Comparison of ENCODE assay signal across 25 cellular contexts in the genomic region with DNA sequence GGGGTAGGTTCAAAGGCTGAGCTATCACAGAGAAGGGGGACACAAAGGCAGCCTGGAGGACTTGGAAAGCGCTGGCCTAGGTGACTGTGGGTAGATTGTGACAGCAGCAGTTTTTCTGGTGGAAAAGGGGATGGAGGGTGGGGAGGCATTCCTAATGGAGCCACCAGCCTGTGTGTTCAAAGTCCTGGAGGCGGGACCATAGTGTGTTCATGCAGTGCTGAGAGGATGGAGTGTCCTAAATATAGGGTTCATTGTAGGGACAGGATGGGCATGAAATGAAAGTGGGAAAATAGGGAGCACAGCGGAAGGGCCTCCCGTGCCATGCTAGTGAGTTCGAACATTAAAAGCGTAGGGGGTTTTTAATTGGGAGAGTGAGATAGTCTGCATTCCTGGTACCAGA.
"Had no signal": no experiment of that assay in that cellular context is flagged by ENCODE, and none has a peak within 500 bp of the region (broad histone marks: within the 10 kb centered on the region; RNA-seq: fewer than 3 reads in every experiment).

No MANE protein-coding gene starts in this region.

- H3K36me3 Mint-ChIP-seq: activated naive CD8-positive, alpha-beta T cell treated with anti-CD3 and anti-CD28 coated beads for 36 hours; natural killer cell; stimulated activated effector memory CD8-positive, alpha-beta T cell treated with anti-CD3 and anti-CD28 coated beads, Interleukin-12 subunit alpha, Interleukin-12 subunit beta, amount 100 ng/mL, for 72 hours; T-cell had no signal

- H3K9me3 Mint-ChIP-seq: activated CD4-positive, alpha-beta T cell treated with anti-CD3 and anti-CD28 coated beads, Interleukin-2, amount 10 ng/mL, durations not matched to agents 24 days and 14 days; activated CD8-positive, alpha-beta T cell treated with anti-CD3 and anti-CD28 coated beads for 36 hours; activated naive CD8-positive, alpha-beta T cell treated with anti-CD3 and anti-CD28 coated beads for 36 hours; central memory CD8-positive, alpha-beta T cell; endodermal cell; natural killer cell; stimulated activated effector memory CD8-positive, alpha-beta T cell treated with anti-CD3 and anti-CD28 coated beads, Interleukin-12 subunit alpha, Interleukin-12 subunit beta, amount 100 ng/mL, for 72 hours; T-cell had no signal

- H3K9me3 ChIP-seq: body of pancreas, colonic mucosa, stomach, thoracic aorta had no signal

- H3K4me1 ChIP-seq: body of pancreas, colonic mucosa had no signal

- H3K27me3 Mint-ChIP-seq: activated naive CD8-positive, alpha-beta T cell treated with anti-CD3 and anti-CD28 coated beads for 36 hours had no signal

- H3K36me3 ChIP-seq: colonic mucosa, stomach, thoracic aorta had no signal

- H3K27me3 ChIP-seq: body of pancreas, colonic mucosa, stomach had no signal

- H3K27ac ChIP-seq: body of pancreas, colonic mucosa, thoracic aorta had no signal

- ATAC-seq: activated CD8-positive, alpha-beta T cell treated with anti-CD3 and anti-CD28 coated beads for 36 hours; activated T-helper 17 cell treated with anti-CD3 and anti-CD28 coated beads, Interleukin-2, amount 50 U/mL, for 72 hours; body of pancreas; natural killer cell; stimulated activated effector memory CD8-positive, alpha-beta T cell treated with anti-CD3 and anti-CD28 coated beads, Interleukin-12 subunit alpha, Interleukin-12 subunit beta, amount 100 ng/mL, for 72 hours; T-cell had no signal

- H3K4me1 Mint-ChIP-seq: central memory CD8-positive, alpha-beta T cell; endodermal cell; natural killer cell; stimulated activated effector memory CD8-positive, alpha-beta T cell treated with anti-CD3 and anti-CD28 coated beads, Interleukin-12 subunit alpha, Interleukin-12 subunit beta, amount 100 ng/mL, for 72 hours; T-cell had no signal

- H3K4me3 ChIP-seq: body of pancreas, colonic mucosa, skin epidermis, stomach, thoracic aorta had no signal

- H3K4me3 Mint-ChIP-seq: activated CD4-positive, alpha-beta T cell treated with anti-CD3 and anti-CD28 coated beads, Interleukin-2, amount 10 ng/mL, durations not matched to agents 24 days and 14 days; activated CD8-positive, alpha-beta T cell treated with anti-CD3 and anti-CD28 coated beads for 36 hours; activated naive CD8-positive, alpha-beta T cell treated with anti-CD3 and anti-CD28 coated beads for 36 hours; activated T-helper 17 cell treated with anti-CD3 and anti-CD28 coated beads, Interleukin-2, amount 50 U/mL, for 72 hours; central memory CD8-positive, alpha-beta T cell; endodermal cell; natural killer cell; stimulated activated effector memory CD8-positive, alpha-beta T cell treated with anti-CD3 and anti-CD28 coated beads, Interleukin-12 subunit alpha, Interleukin-12 subunit beta, amount 100 ng/mL, for 72 hours; T-cell had no signal

- H3K27ac Mint-ChIP-seq: activated CD4-positive, alpha-beta T cell treated with anti-CD3 and anti-CD28 coated beads, Interleukin-2, amount 10 ng/mL, durations not matched to agents 24 days and 14 days; activated CD8-positive, alpha-beta T cell treated with anti-CD3 and anti-CD28 coated beads for 36 hours; activated naive CD8-positive, alpha-beta T cell treated with anti-CD3 and anti-CD28 coated beads for 36 hours; activated T-helper 17 cell treated with anti-CD3 and anti-CD28 coated beads, Interleukin-2, amount 50 U/mL, for 72 hours; endodermal cell; natural killer cell; stimulated activated effector memory CD8-positive, alpha-beta T cell treated with anti-CD3 and anti-CD28 coated beads, Interleukin-12 subunit alpha, Interleukin-12 subunit beta, amount 100 ng/mL, for 72 hours; T-cell had no signal

- DNase-seq: activated CD4-positive, alpha-beta T cell treated with anti-CD3 and anti-CD28 coated beads, Interleukin-2, amount 10 ng/mL, durations not matched to agents 24 days and 14 days; activated CD4-positive, CD25-positive, alpha-beta regulatory T cell; activated CD8-positive, alpha-beta T cell treated with anti-CD3 and anti-CD28 coated beads for 36 hours; activated naive CD4-positive, alpha-beta T cell; activated naive CD8-positive, alpha-beta T cell treated with anti-CD3 and anti-CD28 coated beads for 36 hours; activated T-cell treated with anti-CD3 and anti-CD28 coated beads, Interleukin-2, amount 50 U/mL, for 1 hour; amygdala; body of pancreas; colonic mucosa; endodermal cell; glutamatergic neuron; kidney; mesendoderm; natural killer cell; nucleus accumbens; posterior cingulate gyrus; stimulated activated CD4-positive, alpha-beta T cell treated with anti-CD3 and anti-CD28 coated beads, Interleukin-4, amount 100 ng/mL, for 24 hours; stomach; T-cell; T-helper 9 cell had no signal
